In genomic region chr2:213152065-213152794, GRCh38 we compare ENCODE assay signal across 1 cellular context.
TF ChIP-seq lines count a peak whose summit lies in the region.

No MANE protein-coding gene starts in this region.

TF ChIP-seq in HEK293, 187 proteins besides CTCF, POLR2A, EP300 and RAD21 (continued from another document):
- TF ChIP-seq ZNF280D (tag by site-specific recombination; IDR thresholded peaks at IDR 0.05): no peak
- TF ChIP-seq ZNF335 (tag by site-specific recombination; conservative IDR thresholded peaks at IDR 0.05): peak; percentile 39
- 0 out of 2 replicates have a peak, but pooled peaks have one; percentile 9 for TF ChIP-seq ZSCAN16 (tag by site-specific recombination; IDR thresholded peaks at IDR 0.05)
- no peak for TF ChIP-seq ZNF571 (tag by site-specific recombination; IDR thresholded peaks at IDR 0.05)
- peak; percentile 47 for TF ChIP-seq SP2 (tag by site-specific recombination; IDR thresholded peaks at IDR 0.05)
- TF ChIP-seq GLIS1 (tag by site-specific recombination; IDR thresholded peaks at IDR 0.05): 0 out of 2 replicates have a peak, but pooled peaks have one; percentile 7
